In genomic region chr1:151993084-151993733, GRCh38 we compare ENCODE assay signal across 9 cellular contexts. TPM values are rescaled to one million over a fixed set of nuclear protein-coding genes. Genes with fewer than 3 reads are reported as not detected.
A peak's percentile ranks its signal among the peaks of the same experiment; 100 is the strongest.
DNase-seq lines count a peak whose midpoint lies in the region; ATAC-seq, FAIRE-seq and TF ChIP-seq lines count a peak whose summit lies in the region.
"Had no signal": no experiment of that assay in that cellular context is flagged by ENCODE, and none has a peak within 500 bp of the region (broad histone marks: within the 10 kb centered on the region; RNA-seq: fewer than 3 reads in every experiment).

No MANE protein-coding gene starts in this region.

- peak overlapping the region; percentile 19 for H4K5ac ChIP-seq in H9 (ENCODE audit: insufficient read length, low read depth, low read length)

- SMC1A ChIA-PET in GM12878 (lab: Charles Lee; ENCODE audit: uncharacterized antibody, unreplicated experiment): interaction anchor here (1.0 kb wide), 1 partner anchor 25 kb away, joined by 3 read pairs; no protein-coding TSS in a partner anchor

- H3K27ac ChIP-seq in H9 (ENCODE audit: insufficient read length, low read depth, low read length) (peak overlapping the region; percentile 18), SK-N-MC (no peak overlapping the region), GM12878 (ENCODE audit: control insufficient read depth, insufficient read depth) (no peak overlapping the region)

- H3K4me3 ChIP-seq in SK-N-MC (peak overlapping the region; percentile 87), GM12878 (peak overlapping the region; percentile 47; the same call in 1 of the 2 replicates), kidney epithelial cell (ENCODE audit: low read depth, low read length) (peak overlapping the region; percentile 85)

- H3K18ac ChIP-seq in H9 (ENCODE audit: insufficient read length, low read depth, low read length): peak overlapping the region; percentile 53

- no peaks in the 10 kb centered on the region for H4K20me1 ChIP-seq in H9 (ENCODE audit: control insufficient read depth, insufficient read depth, insufficient read length)
- H4K20me1 ChIP-seq in GM12878 (ENCODE audit: control insufficient read depth, insufficient read depth): no peaks in the 10 kb centered on the region

- no peak overlapping the region for H3K23ac ChIP-seq in H9 (ENCODE audit: insufficient read length, low read depth, low read length)

- no CpG with 5 or more reads among the region's 50 CpGs for WGBS in H9 (ENCODE audit: extremely low coverage, insufficient read length, low lambda C conversion rate)
- 1% methylated on average over 43 of the region's 50 CpGs for WGBS in GM12878 (ENCODE audit: insufficient coverage, insufficient replicate concordance, low lambda C conversion rate, missing lambda C conversion rate)

- H2BK120ac ChIP-seq in H9 (ENCODE audit: low read depth, low read length, poor library complexity, severe bottlenecking): no peak overlapping the region

- H3K79me1 ChIP-seq in H9 (ENCODE audit: insufficient read depth, low read depth, low read length, poor library complexity, severe bottlenecking): no peaks in the 10 kb centered on the region

- H4K91ac ChIP-seq in H9 (ENCODE audit: insufficient read length, low read depth, low read length): peak overlapping the region; percentile 19

- peak overlapping the region; percentile 80 for H3K14ac ChIP-seq in H9 (ENCODE audit: insufficient read depth, low read length)

- H3K79me2 ChIP-seq in H9 (ENCODE audit: insufficient read depth, low read length): peaks cover 19% of the 10 kb centered on the region
- H3K79me2 ChIP-seq in GM12878 (ENCODE audit: control insufficient read depth, insufficient read depth, low read length): no peaks in the 10 kb centered on the region

- TF ChIP-seq EP300 in GM12878 (IDR thresholded peaks at IDR 0.05; ENCODE audit: borderline replicate concordance in 1 of 2, control insufficient read depth in 1 of 2, low read depth in 2 of 2, low read length in 2 of 2): no peak

- H3K4me1 Mint-ChIP-seq in H9: peaks cover 37 to 51% of the 10 kb centered on the region in 2 experiments

- no peak overlapping the region for H4K8ac ChIP-seq in H9 (replicated peaks; ENCODE audit: insufficient read length, low read depth, low read length)

- no peak overlapping the region for H3T11ph ChIP-seq in H9 (ENCODE audit: low read length)

- H3K27me3 Mint-ChIP-seq in H9 (ENCODE audit: low read depth): peaks cover 8% of the 10 kb centered on the region

- CTCF ChIA-PET in GM12878 (lab: Yijun Ruan, JAX): interaction anchor here (1.5 to 2.1 kb wide), 3 partner anchors 9 to 25 kb away, joined by 3 to 11 read pairs (median 4); no protein-coding TSS in a partner anchor

- peaks cover 21% of the 10 kb centered on the region for H3K23me2 ChIP-seq in H9 (ENCODE audit: insufficient read length, low read depth, low read length, poor library complexity, severe bottlenecking)

- H3K4ac ChIP-seq in H9 (ENCODE audit: low read depth, low read length): no peak overlapping the region

- peak overlapping the region; percentile 88 to 95 for H3K4me3 Mint-ChIP-seq in H9

- H3K36me3 Mint-ChIP-seq in H9 (ENCODE audit: insufficient read depth in 1 of 3, low read depth in 3 of 3): no peaks in the 10 kb centered on the region

- H3K36me3 ChIP-seq in SK-N-MC (ENCODE audit: insufficient read depth, low read length): no peaks in the 10 kb centered on the region
- H3K36me3 ChIP-seq in GM12878 (ENCODE audit: control insufficient read depth in 2 of 2, insufficient read depth in 2 of 2, low read length in 1 of 2): no peaks in the 10 kb centered on the region
- no peaks in the 10 kb centered on the region for H3K36me3 ChIP-seq in kidney epithelial cell (ENCODE audit: control insufficient read depth, insufficient read depth, low read length)

- peak; percentile 16; the same call in 1 of the 3 replicates for ATAC-seq in GM12878
- ATAC-seq in GM19452 (IDR thresholded peaks at IDR 0.05; ENCODE audit: unreplicated experiment): no peak
- no peak for ATAC-seq in HG03280 (IDR thresholded peaks at IDR 0.05; ENCODE audit: unreplicated experiment)

- no TSS peak for BruUV-seq in GM12878 (replicated peaks; lab: Mats Ljungman, UMichigan)

- peak overlapping the region in 1 of 3 experiments; percentile 93; a peak in 2 of 7 replicates for H3K27ac Mint-ChIP-seq in H9

- POLR2A ChIA-PET in GM12878 (lab: Charles Lee): no interaction called here

- RAD21 ChIA-PET in GM12878 (lab: Charles Lee; ENCODE audit: unreplicated experiment): no interaction called here

- H3K9me3 ChIP-seq in H9 (ENCODE audit: control insufficient read depth, low read depth, low read length) (no peaks in the 10 kb centered on the region), SK-N-MC (ENCODE audit: low read depth, low read length) (no peaks in the 10 kb centered on the region), GM12878 (replicated peaks; ENCODE audit: control insufficient read depth, insufficient read depth, low read length) (no peaks in the 10 kb centered on the region)

- H3K56ac ChIP-seq in H9 (ENCODE audit: insufficient read length, low read depth, low read length): no peak overlapping the region

- TF ChIP-seq RAD21 in GM12878 (IDR thresholded peaks at IDR 0.05; ENCODE audit: insufficient read depth, low read depth, low read length): no peak

- no peaks in the 10 kb centered on the region for H3K9me3 Mint-ChIP-seq in H9

- DNase-seq in H9 (peak; percentile 66), SK-N-MC (ENCODE audit: low read depth, low spot score) (no peak), GM12878 (ENCODE audit: low read depth, low spot score) (no peak), kidney epithelial cell (ENCODE audit: low read depth) (no peak), NCI-H2196 (lab: John Stamatoyannopoulos, UW; ENCODE audit: unreplicated experiment) (no peak)
- DNase-seq in stimulated activated CD8-positive, alpha-beta memory T cell treated with anti-CD3 and anti-CD28 coated beads, Interleukin-4, amount 100 ng/mL, for 24 hours (ENCODE audit: low read depth): peak; percentile 19

- no peak overlapping the region for H2BK20ac ChIP-seq in H9 (ENCODE audit: low read depth, low read length, poor library complexity, severe bottlenecking)

- H2BK12ac ChIP-seq in H9 (ENCODE audit: insufficient read length, low read depth, low read length): no peak overlapping the region

- peak overlapping the region; percentile 77 for H3K9ac ChIP-seq in H9 (ENCODE audit: extremely low read depth, insufficient read length, low read length)
- H3K9ac ChIP-seq in SK-N-MC (ENCODE audit: insufficient read length): peak overlapping the region; percentile 63
- no peak overlapping the region for H3K9ac ChIP-seq in GM12878 (ENCODE audit: control insufficient read depth, insufficient read depth, low read length)

- H2AFZ ChIP-seq in H9 (ENCODE audit: low read length) (no peak overlapping the region), GM12878 (ENCODE audit: control insufficient read depth, low read depth, low read length) (peak overlapping the region; percentile 29)

- no peak overlapping the region for H2AK5ac ChIP-seq in H9 (ENCODE audit: insufficient read length, low read length)

- H3K4me1 ChIP-seq in H9 (ENCODE audit: insufficient read depth, low read length) (peaks cover 14% of the 10 kb centered on the region; the same call in 1 of the 2 replicates), GM12878 (ENCODE audit: control insufficient read depth, insufficient read depth, low read length) (peaks cover 11% of the 10 kb centered on the region; the same call in 1 of the 2 replicates)

- intact Hi-C loops in GM12878 (cut with micrococcal nuclease; ENCODE audit: unreplicated experiment): no loop called here

- H2BK15ac ChIP-seq in H9 (ENCODE audit: low read depth, low read length): no peak overlapping the region

- no peak for FAIRE-seq in GM12878 (lab: Jason Lieb, UNC)
- FAIRE-seq: TTC549 had no signal

- H2BK5ac ChIP-seq in H9 (ENCODE audit: insufficient read length, low read length): no peak overlapping the region

- TF ChIP-seq POLR2A in GM12878 (IDR thresholded peaks at IDR 0.05; ENCODE audit: low read depth, low read length): no peak

- H3K27me3 ChIP-seq in H9 (ENCODE audit: insufficient read depth, low read length) (no peaks in the 10 kb centered on the region), GM12878 (replicated peaks in 1 of 2; ENCODE audit: control insufficient read depth in 2 of 2, insufficient read depth in 2 of 2, low read length in 1 of 2) (peaks cover 17 to 37% of the 10 kb centered on the region in 2 experiments), kidney epithelial cell (ENCODE audit: control insufficient read depth, insufficient read depth, low read length) (no peaks in the 10 kb centered on the region)

- TF ChIP-seq CTCF in H9 (conservative IDR thresholded peaks at IDR 0.05) (no peak), GM12878 (IDR thresholded peaks at IDR 0.05 in 2 of 3, conservative IDR thresholded peaks at IDR 0.05 in 1 of 3; ENCODE audit: control insufficient read depth in 2 of 3, extremely low read depth in 1 of 3, insufficient read depth in 1 of 3, low read depth in 3 of 3, low read length in 3 of 3) (no peak), kidney epithelial cell (IDR thresholded peaks at IDR 0.05; ENCODE audit: insufficient read depth, low read length, poor library complexity, severe bottlenecking) (no peak)

- in situ Hi-C loops in GM12878 (cut with MboI): no loop called here

- H3K4me2 ChIP-seq in H9 (ENCODE audit: insufficient read depth, insufficient read length, low read length) (peak overlapping the region; percentile 89), GM12878 (ENCODE audit: control insufficient read depth, insufficient read depth) (peak overlapping the region; percentile 74)

RNA-seq across cellular contexts. Expression of gene S100A10, which starts 0.5 kb away (rescaled TPM):
- 160 and 162 TPM in 2 replicates for total RNA-seq in H9 (2021)
- total RNA-seq in GM12878 (2013; cell fraction: nucleolus; rRNA removed): not detected in 2 replicates
- 0.56 TPM in 1 of 2 replicates, not detected in the other for total RNA-seq in GM12878 (2014; rRNA removed)
- not detected in 2 replicates for total RNA-seq in GM12878 (2014; rRNA removed; fragmentation: Illumina TruSeq; extraction: Trizol)
- 1.6 and 2.8 TPM in 2 replicates for total RNA-seq in GM12878 (2021)
- polyA plus RNA-seq in GM12878 (2011; ENCODE audit: low read depth): 6.1 TPM
- 0.16 and 0.20 TPM in 2 replicates for polyA plus RNA-seq in GM12878 (2011; rRNA removed)
- polyA plus RNA-seq in GM12878 (2011; cell fraction: cytosol; rRNA removed): 0.12 and 0.28 TPM in 2 replicates
- polyA plus RNA-seq in GM12878 (2011; cell fraction: nucleus; rRNA removed): not detected in 2 replicates
- polyA plus RNA-seq in GM12878 (2012): 3.3 and 3.5 TPM in 2 replicates
- not detected in 2 replicates for polyA plus RNA-seq in GM12878 (2014; fragmentation: Illumina TruSeq; extraction: Trizol)
- under 1 TPM; 0.18 to 0.50 TPM for polyA plus RNA-seq in GM12878 (2014; fragmentation: Nextera tagmentation; extraction: Ambion mirVana)
- polyA plus RNA-seq in GM12878 (2014; rRNA removed): 0.65 TPM in 1 of 2 replicates, not detected in the other
- polyA plus RNA-seq in GM12878 (2016; fragmentation: Nextera tagmentation; extraction: Ambion mirVana): 1 to 10 TPM; 1.6 to 2.1 TPM
- not detected in 2 replicates for polyA minus RNA-seq in GM12878 (2011; rRNA and poly(A)+ RNA removed)
- 3.8 and 4.9 TPM in 2 replicates for polyA minus RNA-seq in GM12878 (2011; cell fraction: cytosol; rRNA and poly(A)+ RNA removed)
- 0.24 and 0.96 TPM in 2 replicates for polyA minus RNA-seq in GM12878 (2011; cell fraction: nucleus; rRNA and poly(A)+ RNA removed)
- 207 and 230 TPM in 2 replicates for total RNA-seq in kidney epithelial cell

RNA-seq across cellular contexts. Expression of gene S100A11, which starts 43.6 kb away (rescaled TPM):
- total RNA-seq in H9 (2021) (302 and 303 TPM in 2 replicates), GM12878 (2014; rRNA removed) (31.6 and 33.6 TPM in 2 replicates), GM12878 (2014; rRNA removed; fragmentation: Illumina TruSeq; extraction: Trizol) (23.7 and 30.0 TPM in 2 replicates), GM12878 (2021) (27.9 and 29.1 TPM in 2 replicates), kidney epithelial cell (826 and 967 TPM in 2 replicates)
- total RNA-seq in GM12878 (2013; cell fraction: nucleolus; rRNA removed): not detected in 2 replicates
- polyA plus RNA-seq in GM12878 (2011; ENCODE audit: low read depth): 33.7 TPM
- polyA plus RNA-seq in GM12878 (2011; rRNA removed) (8.3 and 9.0 TPM in 2 replicates), GM12878 (2014; fragmentation: Illumina TruSeq; extraction: Trizol) (58.6 and 76.9 TPM in 2 replicates), GM12878 (2014; fragmentation: Nextera tagmentation; extraction: Ambion mirVana) (100 to 1,000 TPM in 1 of 2 experiments, 10 to 100 TPM in 1; 98.4 to 134 TPM), GM12878 (2014; rRNA removed) (49.1 and 49.6 TPM in 2 replicates), GM12878 (2016; fragmentation: Nextera tagmentation; extraction: Ambion mirVana) (10 to 100 TPM; 76.2 to 85.8 TPM)
- polyA plus RNA-seq in GM12878 (2011; cell fraction: cytosol; rRNA removed): 13.7 and 14.2 TPM in 2 replicates
- 2.3 and 2.9 TPM in 2 replicates for polyA plus RNA-seq in GM12878 (2011; cell fraction: nucleus; rRNA removed)
- 17.6 and 26.8 TPM in 2 replicates for polyA plus RNA-seq in GM12878 (2012)
- 3.6 and 7.2 TPM in 2 replicates for polyA minus RNA-seq in GM12878 (2011; rRNA and poly(A)+ RNA removed)
- polyA minus RNA-seq in GM12878 (2011; cell fraction: cytosol; rRNA and poly(A)+ RNA removed): 11.3 and 12.4 TPM in 2 replicates
- 1.9 and 3.3 TPM in 2 replicates for polyA minus RNA-seq in GM12878 (2011; cell fraction: nucleus; rRNA and poly(A)+ RNA removed)

Comparison
In these comparisons a context has a peak if more than half of its experiments do, and no peak if none do; other contexts are left out.
1. DNase-seq: peak in H9 (single experiment) and stimulated activated CD8-positive, alpha-beta memory T cell treated with anti-CD3 and anti-CD28 coated beads, Interleukin-4, amount 100 ng/mL, for 24 hours (single experiment); none in SK-N-MC (single experiment), GM12878 (single experiment), kidney epithelial cell (single experiment) and NCI-H2196 (single experiment).
2. RNA of gene S100A10, which starts 0.5 kb away (total RNA-seq): 207 to 230 TPM in kidney epithelial cell and 160 to 162 TPM in H9; 0.56 to 2.8 TPM in GM12878; every median in the first group is over 10 times any median in the second.
3. Peak in every context shown above with its lines, with median percentiles within 50 percentile points of each other: H3K4me3 ChIP-seq.